Comparison of ENCODE assay signal across 7 cellular contexts in genomic region chr9:133081957-133082644, GRCh38. TPM values are rescaled to one million over a fixed set of nuclear protein-coding genes. Genes with fewer than 3 reads are reported as not detected.
DNase-seq lines count a peak whose midpoint lies in the region; ATAC-seq, FAIRE-seq and TF ChIP-seq lines count a peak whose summit lies in the region.
"Not testable (repeated sequence)": the region's sequence is repeated elsewhere in the genome, so short reads cannot be mapped to it uniquely, and the experiment has no call there.

No MANE protein-coding gene starts in this region.

- H3K4me3 Mint-ChIP-seq in chondrocyte (ENCODE audit: unreplicated experiment), result not testable (repeated sequence)

- in situ Hi-C loops in GM13976 (cut with MboI; ENCODE audit: low sequenced_read_pairs, unreplicated experiment), result not testable (repeated sequence)

- peak; percentile 75 for ATAC-seq in left colon
- peak; percentile 60 to 75 (median 68) for ATAC-seq in pancreas

- not testable (repeated sequence) for H3K9me3 ChIP-seq in BLaER1 treated with 17β-estradiol and CSF1 and Interleukin-3, amounts not matched to agents 10 nM and 100 nM (replicated peaks in 1 of 11); pancreas

- H3K9me3 Mint-ChIP-seq in chondrocyte (ENCODE audit: low read depth), result not testable (repeated sequence)

- WGBS in pancreas, 2 donors, result 41 to 61% methylated on average over 5 to 6 of the region's 12 CpGs

- H3K4me1 Mint-ChIP-seq in chondrocyte (ENCODE audit: low read depth), result not testable (repeated sequence)

- H3K9ac ChIP-seq in BLaER1 treated with 17β-estradiol and CSF1 and Interleukin-3, amounts not matched to agents 10 nM and 100 nM, result not testable (repeated sequence)

- not testable (repeated sequence) for H3K27me3 ChIP-seq in BLaER1 treated with 17β-estradiol and CSF1 and Interleukin-3, amounts not matched to agents 10 nM and 100 nM; pancreas

- peaks cover 0 to 35% (median 29%) of the 10 kb centered on the region in 10 experiments; a peak in 16 of 20 replicates for H3K4me1 ChIP-seq in BLaER1 treated with 17β-estradiol and CSF1 and Interleukin-3, amounts not matched to agents 10 nM and 100 nM
- not testable (repeated sequence) for H3K4me1 ChIP-seq in pancreas

- not testable (repeated sequence) for H3K27me3 Mint-ChIP-seq in chondrocyte (ENCODE audit: low read depth)

- not testable (repeated sequence) for H3K36me3 Mint-ChIP-seq in chondrocyte (ENCODE audit: low read depth)

- intact Hi-C loops in left colon (cut with DNase I, micrococcal nuclease); pancreas (cut with DNase I): not testable (repeated sequence)

- TF ChIP-seq CTCF in GM13976 (IDR thresholded peaks at IDR 0.05; ENCODE audit: borderline replicate concordance, control extremely low read depth, extremely low read depth, insufficient read depth, missing control alignments); chondrocyte (IDR thresholded peaks at IDR 0.05); pancreas (IDR thresholded peaks at IDR 0.05): not testable (repeated sequence)

- not testable (repeated sequence) for H3K27ac ChIP-seq in BLaER1 treated with 17β-estradiol and CSF1 and Interleukin-3, amounts not matched to agents 10 nM and 100 nM
- peak overlapping the region in 2 of 4 donors; percentile 55 to 64 for H3K27ac ChIP-seq in pancreas

- not testable (repeated sequence) for H3K4me3 ChIP-seq in BLaER1 treated with 17β-estradiol and CSF1 and Interleukin-3, amounts not matched to agents 10 nM and 100 nM
- peak overlapping the region in 2 of 4 donors; percentile 20 to 30 for H3K4me3 ChIP-seq in pancreas

- not testable (repeated sequence) for H3K27ac Mint-ChIP-seq in chondrocyte (ENCODE audit: unreplicated experiment)

- H3K4me2 ChIP-seq in BLaER1 treated with 17β-estradiol and CSF1 and Interleukin-3, amounts not matched to agents 10 nM and 100 nM, result peak overlapping the region in 9 of 11 experiments; percentile 21 to 68 (median 58); a peak in 17 of 22 replicates

- not testable (repeated sequence) for FAIRE-seq in pancreas (lab: Jason Lieb, UNC)

- H4K20me1 ChIP-seq in BLaER1 treated with 17β-estradiol and CSF1 and Interleukin-3, amounts not matched to agents 10 nM and 100 nM, result not testable (repeated sequence)

- DNase-seq in GM13976 (ENCODE audit: low spot score) (peak; percentile 21), NCI-H146 (lab: John Stamatoyannopoulos, UW) (peak; percentile 69), NCI-H510A treated with DMSO at 0.1 percent for 48 hours (lab: John Stamatoyannopoulos, UW) (peak; percentile 58), chondrocyte (ENCODE audit: low spot score) (peak; percentile 39), pancreas (peak; percentile 42 to 89 (median 72))
- not testable (repeated sequence) for DNase-seq in left colon

- not testable (repeated sequence) for H3K36me3 ChIP-seq in BLaER1 treated with 17β-estradiol and CSF1 and Interleukin-3, amounts not matched to agents 10 nM and 100 nM; pancreas

RNA-seq across cellular contexts. Expression of gene CEL, which starts 20.3 kb away (rescaled TPM):
- total RNA-seq in chondrocyte (0.87 to 1.5 TPM (median 1.1 TPM) in 3 replicates), left colon (1 to 10 TPM in 1 of 2 donors, under 1 TPM in 1; 0.64 to 2.4 TPM), pancreas (over 10,000 TPM; 11,290 to 24,413 (median 19,239) TPM)
- 1,000 to 10,000 TPM; 2,560 to 4,565 TPM for polyA plus RNA-seq in pancreas

RNA-seq across cellular contexts. Expression of gene RALGDS, which starts 38.9 kb away (rescaled TPM):
- total RNA-seq in chondrocyte (16.1 to 19.0 TPM (median 17.5 TPM) in 3 replicates), left colon (10 to 100 TPM; 29.1 to 49.1 TPM), pancreas (10 to 100 TPM; 16.1 to 31.9 (median 20.3) TPM)
- 10 to 100 TPM; 56.0 to 69.7 TPM for polyA plus RNA-seq in pancreas

RNA-seq across cellular contexts. Expression of gene GTF3C5, which starts 51.3 kb away (rescaled TPM):
- total RNA-seq in chondrocyte (36.5 to 46.3 TPM (median 38.5 TPM) in 3 replicates), left colon (10 to 100 TPM; 39.0 to 44.4 TPM), pancreas (10 to 100 TPM; 17.4 to 33.0 (median 23.2) TPM)
- 10 to 100 TPM; 67.2 to 68.5 TPM for polyA plus RNA-seq in pancreas

Comparison
In these comparisons a context has a peak if more than half of its experiments do, and no peak if none do; other contexts are left out.
1. RNA of gene CEL, which starts 20.3 kb away (total RNA-seq): 11,290 to 24,413 TPM in pancreas; 0.64 to 2.4 TPM in left colon and 0.87 to 1.5 TPM in chondrocyte; every median in the first group is over 1,000 times any median in the second.